In genomic region chr2:85753525-85754312, GRCh38 we compare ENCODE assay signal across 8 cellular contexts. TPM values are rescaled to one million over a fixed set of nuclear protein-coding genes. Genes with fewer than 3 reads are reported as not detected.
DNase-seq lines count a peak whose midpoint lies in the region; ATAC-seq and TF ChIP-seq lines count a peak whose summit lies in the region.

TSS of gene ATOH8 (plus strand) at chr2:85753991. CDS start at chr2:85754190, 199 bp downstream.

- peaks cover 75% of the 10 kb centered on the region for H3K27me3 Mint-ChIP-seq in activated T-cell treated with anti-CD3 and anti-CD28 coated beads, Interleukin-2, amount 50 U/mL, for 4 hours (ENCODE audit: low read depth)

- H3K4me3 ChIP-seq in adipocyte (ENCODE audit: low read length): peak within 1 kb of the TSS; percentile 87
- peak within 1 kb of the TSS; percentile 59 to 76 for H3K4me3 ChIP-seq in neutrophil (ENCODE audit: low read depth in 1 of 2, low read length in 1 of 2)

- H3K4me1 ChIP-seq in adipocyte (ENCODE audit: control insufficient read depth, insufficient read depth, low read length): peaks cover 70% of the 10 kb centered on the region
- H3K4me1 ChIP-seq in neutrophil (ENCODE audit: control insufficient read depth in 1 of 2, insufficient read depth in 1 of 2, low read depth in 1 of 2, low read length in 1 of 2): peaks cover 34 to 40% of the 10 kb centered on the region in 2 experiments

- ATAC-seq in activated T-cell treated with anti-CD3 and anti-CD28 coated beads, Interleukin-2, amount 50 U/mL, for 4 hours: peak; percentile 19 to 31

- H3K27ac ChIP-seq in neutrophil: no peak within 1 kb of the TSS

- H3K9me3 ChIP-seq in adipocyte (ENCODE audit: control insufficient read depth, low read length) (no peaks in the 10 kb centered on the region), neutrophil (no peaks in the 10 kb centered on the region)

- DNase-seq in activated T-cell treated with anti-CD3 and anti-CD28 coated beads, Interleukin-2, amount 50 U/mL, for 4 hours: no peak
- no peak for DNase-seq in activated T-cell treated with anti-CD3 and anti-CD28 coated beads, Interleukin-2, amount 50 U/mL, for 1 hour
- DNase-seq in NCI-H2196 (lab: John Stamatoyannopoulos, UW; ENCODE audit: unreplicated experiment) (peak; percentile 65), adipocyte (ENCODE audit: low read depth) (peak; percentile 83), cardiac septum (ENCODE audit: low spot score) (peak; percentile 91), NCI-H2107 treated with DMSO at 0.1 percent for 48 hours (lab: John Stamatoyannopoulos, UW; ENCODE audit: unreplicated experiment) (no peak), GOT3 (lab: John Stamatoyannopoulos, UW) (no peak)

- H3K4me1 Mint-ChIP-seq in activated T-cell treated with anti-CD3 and anti-CD28 coated beads, Interleukin-2, amount 50 U/mL, for 4 hours (ENCODE audit: low read depth): peaks cover 15% of the 10 kb centered on the region

- no peaks in the 10 kb centered on the region for H3K36me3 Mint-ChIP-seq in activated T-cell treated with anti-CD3 and anti-CD28 coated beads, Interleukin-2, amount 50 U/mL, for 4 hours (ENCODE audit: insufficient read depth)

- H3K4me3 Mint-ChIP-seq in activated T-cell treated with anti-CD3 and anti-CD28 coated beads, Interleukin-2, amount 50 U/mL, for 4 hours: peak within 1 kb of the TSS; percentile 76

- intact Hi-C loops in cardiac septum (cut with DNase I): loop anchor here (1.0 kb wide), 1 partner anchor 19 kb away; no protein-coding TSS in a partner anchor

- no peak for TF ChIP-seq CTCF in neutrophil (IDR thresholded peaks at IDR 0.05)

- H3K27me3 ChIP-seq in adipocyte (replicated peaks; ENCODE audit: control insufficient read depth, insufficient read depth, low read length) (no peaks in the 10 kb centered on the region), neutrophil (peaks cover 71% of the 10 kb centered on the region)

- peak within 1 kb of the TSS; percentile 96 for H3K9ac ChIP-seq in adipocyte (ENCODE audit: low read length)

- no peaks in the 10 kb centered on the region for H3K9me3 Mint-ChIP-seq in activated T-cell treated with anti-CD3 and anti-CD28 coated beads, Interleukin-2, amount 50 U/mL, for 4 hours

- H3K36me3 ChIP-seq in adipocyte (ENCODE audit: control insufficient read depth, insufficient read depth, low read length, severe bottlenecking) (peaks cover under 1% of the 10 kb centered on the region), neutrophil (no peaks in the 10 kb centered on the region)

RNA-seq across cellular contexts. Expression of gene ATOH8, which starts in this region (rescaled TPM):
- not detected for total RNA-seq in activated T-cell treated with anti-CD3 and anti-CD28 coated beads, Interleukin-2, amount 50 U/mL, for 4 hours
- 21.0 TPM for total RNA-seq in cardiac septum

Comparison
In these comparisons a context has a peak if more than half of its experiments do, and no peak if none do; other contexts are left out.
1. RNA of gene ATOH8 (total RNA-seq): 21.0 TPM in cardiac septum (single experiment); not detected in activated T-cell treated with anti-CD3 and anti-CD28 coated beads, Interleukin-2, amount 50 U/mL, for 4 hours; every median in the first group is over 10 times any median in the second.
2. Peak in ATAC-seq in activated T-cell treated with anti-CD3 and anti-CD28 coated beads, Interleukin-2, amount 50 U/mL, for 4 hours; RNA of the gene not detected or under 1 TPM.
3. DNase-seq: peak in NCI-H2196 (single experiment), adipocyte (single experiment) and cardiac septum (single experiment); none in activated T-cell treated with anti-CD3 and anti-CD28 coated beads, Interleukin-2, amount 50 U/mL, for 4 hours (single experiment), activated T-cell treated with anti-CD3 and anti-CD28 coated beads, Interleukin-2, amount 50 U/mL, for 1 hour (single experiment), NCI-H2107 treated with DMSO at 0.1 percent for 48 hours (single experiment) and GOT3 (single experiment).